Comparison of ENCODE assay signal across 8 cellular contexts in genomic region chr15:69462493-69463181, GRCh38. TPM values are rescaled to one million over a fixed set of nuclear protein-coding genes. Genes with fewer than 3 reads are reported as not detected.
A peak's percentile ranks its signal among the peaks of the same experiment; 100 is the strongest.
DNase-seq lines count a peak whose midpoint lies in the region; ATAC-seq and TF ChIP-seq lines count a peak whose summit lies in the region.

No MANE protein-coding gene starts in this region.

- peak overlapping the region; percentile 84 for H3K9ac ChIP-seq in Loucy (ENCODE audit: low read depth, low read length, poor library complexity, severe bottlenecking)

- TF ChIP-seq CTCF in Loucy (conservative IDR thresholded peaks at IDR 0.05; ENCODE audit: low read length) (peak; percentile 72), RWPE2 (IDR thresholded peaks at IDR 0.05; ENCODE audit: poor library complexity, severe bottlenecking) (peak; percentile 99), fibroblast of the aortic adventitia (IDR thresholded peaks at IDR 0.05; ENCODE audit: insufficient read depth, low read length) (peak; percentile 84)

- H3K9me3 ChIP-seq in Loucy (ENCODE audit: insufficient read depth, low read depth, low read length) (no peaks in the 10 kb centered on the region), RWPE2 (ENCODE audit: severe bottlenecking) (no peaks in the 10 kb centered on the region)

- no peaks in the 10 kb centered on the region for H3K9me3 Mint-ChIP-seq in natural killer cell treated with Interleukin-12 subunit alpha and Interleukin-12 subunit beta and Interleukin-15 and Interleukin-18, amount 100 ng/mL, for 72 hours

- ATAC-seq in RWPE2 (ENCODE audit: low read depth): peak; percentile 82
- peak; percentile 96 to 98 for ATAC-seq in natural killer cell treated with Interleukin-12 subunit alpha and Interleukin-12 subunit beta and Interleukin-15 and Interleukin-18, amount 100 ng/mL, for 72 hours

- peak overlapping the region; percentile 87 for H3K4me2 ChIP-seq in Loucy (ENCODE audit: low read depth, low read length, poor library complexity, severe bottlenecking)

- peak overlapping the region; percentile 62 for H3K27ac ChIP-seq in RWPE2 (ENCODE audit: poor library complexity, severe bottlenecking)

- H3K79me2 ChIP-seq in Loucy (ENCODE audit: insufficient read depth, low read length): no peaks in the 10 kb centered on the region

- no peaks in the 10 kb centered on the region for H3K27me3 Mint-ChIP-seq in natural killer cell treated with Interleukin-12 subunit alpha and Interleukin-12 subunit beta and Interleukin-15 and Interleukin-18, amount 100 ng/mL, for 72 hours

- peaks cover 11% of the 10 kb centered on the region; the same call in 1 of the 2 replicates for H3F3A ChIP-seq in Loucy (ENCODE audit: low read depth)

- peak overlapping the region; percentile 87 for H3K4me3 Mint-ChIP-seq in natural killer cell treated with Interleukin-12 subunit alpha and Interleukin-12 subunit beta and Interleukin-15 and Interleukin-18, amount 100 ng/mL, for 72 hours

- no peaks in the 10 kb centered on the region for H3K9me2 ChIP-seq in Loucy (replicated peaks; ENCODE audit: low read depth, low read length)

- H3K36me3 ChIP-seq in Loucy (ENCODE audit: insufficient read depth, low read length): no peaks in the 10 kb centered on the region
- peaks cover 5% of the 10 kb centered on the region; the same call in 1 of the 2 replicates for H3K36me3 ChIP-seq in RWPE2 (ENCODE audit: low read depth)

- H3K27me3 ChIP-seq in Loucy (ENCODE audit: insufficient read depth, low read length, poor library complexity, severe bottlenecking) (no peaks in the 10 kb centered on the region), RWPE2 (ENCODE audit: insufficient read depth, poor library complexity, severe bottlenecking) (no peaks in the 10 kb centered on the region)

- no peaks in the 10 kb centered on the region for H4K20me1 ChIP-seq in Loucy (ENCODE audit: insufficient read depth, low read length, poor library complexity, severe bottlenecking)

- DNase-seq in ELR (ENCODE audit: low read depth) (peak; percentile 98), H4 (ENCODE audit: low spot score) (peak; percentile 97), RWPE2 (ENCODE audit: low spot score) (peak; percentile 96), fibroblast of the aortic adventitia (ENCODE audit: low read depth) (peak; percentile 99)
- DNase-seq in activated effector memory CD4-positive, alpha-beta T cell treated with Interleukin-2 at 50 U/mL for 16 hours: peak; percentile 87
- DNase-seq in natural killer cell treated with Interleukin-12 subunit alpha and Interleukin-12 subunit beta and Interleukin-15 and Interleukin-18, amount 100 ng/mL, for 72 hours (ENCODE audit: low spot score): peak; percentile 94
- DNase-seq in stimulated activated naive CD4-positive, alpha-beta T cell treated with Interleukin-2 at 50 U/mL for 16 hours (lab: John Stamatoyannopoulos, UW): peak; percentile 91

- H3K27ac Mint-ChIP-seq in natural killer cell treated with Interleukin-12 subunit alpha and Interleukin-12 subunit beta and Interleukin-15 and Interleukin-18, amount 100 ng/mL, for 72 hours: peak overlapping the region; percentile 57 to 82

- peak overlapping the region; percentile 96 for H2AFZ ChIP-seq in Loucy (ENCODE audit: low read length)

- H3K4me3 ChIP-seq in Loucy (ENCODE audit: low read length, poor library complexity, severe bottlenecking): peak overlapping the region; percentile 81
- H3K4me3 ChIP-seq in RWPE2 (ENCODE audit: severe bottlenecking): peak overlapping the region; percentile 42
- peak overlapping the region; percentile 65 for H3K4me3 ChIP-seq in fibroblast of the aortic adventitia (ENCODE audit: low read depth, low read length)

- H3K4me1 Mint-ChIP-seq in natural killer cell treated with Interleukin-12 subunit alpha and Interleukin-12 subunit beta and Interleukin-15 and Interleukin-18, amount 100 ng/mL, for 72 hours (ENCODE audit: low read depth in 2 of 2): peaks cover 8 to 15% of the 10 kb centered on the region in 2 donors

- H3K4me1 ChIP-seq in Loucy (ENCODE audit: insufficient read depth, low read length, poor library complexity, severe bottlenecking): peaks cover 18% of the 10 kb centered on the region
- H3K4me1 ChIP-seq in RWPE2 (ENCODE audit: insufficient read depth, poor library complexity, severe bottlenecking): peaks cover 26% of the 10 kb centered on the region

- no peaks in the 10 kb centered on the region for H3K36me3 Mint-ChIP-seq in natural killer cell treated with Interleukin-12 subunit alpha and Interleukin-12 subunit beta and Interleukin-15 and Interleukin-18, amount 100 ng/mL, for 72 hours

RNA-seq across cellular contexts. Expression of gene RPLP1, which starts 10.0 kb away (rescaled TPM):
- total RNA-seq in H4 (2014; rRNA removed; shearing (Covaris generic)): 93.2 and 187 TPM in 2 replicates
- total RNA-seq in fibroblast of the aortic adventitia (ENCODE audit: low replicate concordance): 223 and 245 TPM in 2 replicates
- total RNA-seq in natural killer cell treated with Interleukin-12 subunit alpha and Interleukin-12 subunit beta and Interleukin-15 and Interleukin-18, amount 100 ng/mL, for 72 hours: 1,000 to 10,000 TPM; 1,083 to 1,971 TPM

RNA-seq across cellular contexts. Expression of gene KIF23, which starts 48.5 kb away (rescaled TPM):
- 45.0 and 67.5 TPM in 2 replicates for total RNA-seq in H4 (2014; rRNA removed; shearing (Covaris generic))
- 4.0 and 48.6 TPM in 2 replicates for total RNA-seq in fibroblast of the aortic adventitia (ENCODE audit: low replicate concordance)
- total RNA-seq in natural killer cell treated with Interleukin-12 subunit alpha and Interleukin-12 subunit beta and Interleukin-15 and Interleukin-18, amount 100 ng/mL, for 72 hours: 10 to 100 TPM; 23.4 to 40.4 TPM

Comparison
In these comparisons a context has a peak if more than half of its experiments do, and no peak if none do; other contexts are left out.
1. Peak in every context shown above with its lines: DNase-seq, ATAC-seq, H3K4me3 ChIP-seq and H3K27ac ChIP-seq.